In the genomic region with DNA sequence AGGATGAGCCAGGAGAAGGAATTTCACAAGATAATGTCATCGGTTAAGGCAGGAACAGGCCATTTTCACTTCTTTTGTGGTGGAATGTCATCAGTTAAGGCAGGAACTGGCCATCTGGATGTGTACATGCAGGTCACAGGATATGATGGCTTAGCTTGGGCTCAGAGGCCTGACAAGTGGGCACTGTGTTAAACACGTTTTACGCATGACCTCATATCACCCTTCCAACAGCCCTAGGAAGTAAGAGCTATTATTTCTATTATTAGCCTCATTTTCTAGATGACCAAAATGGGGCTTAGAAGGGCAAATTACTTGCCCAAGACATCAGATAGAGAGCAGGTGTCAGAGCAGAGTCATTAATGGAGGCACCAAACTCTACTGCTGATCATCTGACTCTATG, we compare ENCODE assay signal across 15 cellular contexts. TPM values are rescaled to one million over a fixed set of nuclear protein-coding genes. Genes with fewer than 3 reads are reported as not detected.
DNase-seq lines count a peak whose midpoint lies in the region; ATAC-seq and TF ChIP-seq lines count a peak whose summit lies in the region.
"Not testable (repeated sequence)": the region's sequence is repeated elsewhere in the genome, so short reads cannot be mapped to it uniquely, and the experiment has no call there.
"Had no signal": no experiment of that assay in that cellular context is flagged by ENCODE, and none has a peak within 500 bp of the region (broad histone marks: within the 10 kb centered on the region; RNA-seq: fewer than 3 reads in every experiment).

No MANE protein-coding gene starts in this region.

- DNase-seq in G401 (ENCODE audit: low spot score) (peak; percentile 49), RPMI7951 (ENCODE audit: low read depth) (peak; percentile 55)
- DNase-seq in activated T-helper 2 cell treated with anti-CD3 and anti-CD28 coated beads, Interferon-gamma antibody, Interleukin-2, Interleukin-4, amounts not matched to agents 10 μg/mL and 5 μg/mL and 100 μg/mL, durations not matched to agents 14 hours and 24 hours and 36 hours (ENCODE audit: low spot score); heart left ventricle; memory B cell (ENCODE audit: low spot score in 2 of 2); sigmoid colon; vagina (ENCODE audit: extremely low spot score in 2 of 2): not testable (repeated sequence)

- in situ Hi-C loops in G401 (cut with HindIII; ENCODE audit: low sequenced_read_pairs) = not testable (repeated sequence)

- TF ChIP-seq EP300 in sigmoid colon (IDR thresholded peaks at IDR 0.05) = not testable (repeated sequence)

- TF ChIP-seq CTCF in heart left ventricle (IDR thresholded peaks at IDR 0.05); sigmoid colon (IDR thresholded peaks at IDR 0.05); vagina (IDR thresholded peaks at IDR 0.05): not testable (repeated sequence)

- not testable (repeated sequence) for TF ChIP-seq POLR2A in heart left ventricle (IDR thresholded peaks at IDR 0.05); sigmoid colon (IDR thresholded peaks at IDR 0.05); vagina (IDR thresholded peaks at IDR 0.05)

- H3K9me3 ChIP-seq in heart left ventricle, sigmoid colon, vagina: not testable (repeated sequence)

- peak overlapping the region in 2 of 12 donors; percentile 17 to 60 for H3K4me3 ChIP-seq in heart left ventricle
- not testable (repeated sequence) for H3K4me3 ChIP-seq in sigmoid colon, vagina

- H3K9me3 Mint-ChIP-seq in activated T-helper 2 cell treated with anti-CD3 and anti-CD28 coated beads, Interferon-gamma antibody, Interleukin-2, Interleukin-4, amounts not matched to agents 10 μg/mL and 5 μg/mL and 100 μg/mL, durations not matched to agents 14 hours and 24 hours and 36 hours; memory B cell: not testable (repeated sequence)

- ATAC-seq in heart left ventricle; memory B cell (ENCODE audit: low read depth): not testable (repeated sequence)

- not testable (repeated sequence) for H3K36me3 Mint-ChIP-seq in activated T-helper 2 cell treated with anti-CD3 and anti-CD28 coated beads, Interferon-gamma antibody, Interleukin-2, Interleukin-4, amounts not matched to agents 10 μg/mL and 5 μg/mL and 100 μg/mL, durations not matched to agents 14 hours and 24 hours and 36 hours (ENCODE audit: low read depth); memory B cell

- peaks cover 0 to 88% (median 46%) of the 10 kb centered on the region in 12 donors for H3K4me1 ChIP-seq in heart left ventricle
- H3K4me1 ChIP-seq in sigmoid colon = peaks cover 0 to 55% (median 37%) of the 10 kb centered on the region in 4 donors
- H3K4me1 ChIP-seq in vagina = peaks cover 68% of the 10 kb centered on the region

- peak overlapping the region; percentile 1 for H3K4me3 Mint-ChIP-seq in activated T-helper 2 cell treated with anti-CD3 and anti-CD28 coated beads, Interferon-gamma antibody, Interleukin-2, Interleukin-4, amounts not matched to agents 10 μg/mL and 5 μg/mL and 100 μg/mL, durations not matched to agents 14 hours and 24 hours and 36 hours (ENCODE audit: low read depth)
- not testable (repeated sequence) for H3K4me3 Mint-ChIP-seq in memory B cell

- H3K27ac Mint-ChIP-seq in activated T-helper 2 cell treated with anti-CD3 and anti-CD28 coated beads, Interferon-gamma antibody, Interleukin-2, Interleukin-4, amounts not matched to agents 10 μg/mL and 5 μg/mL and 100 μg/mL, durations not matched to agents 14 hours and 24 hours and 36 hours = not testable (repeated sequence)
- peak overlapping the region; percentile 97 for H3K27ac Mint-ChIP-seq in memory B cell

- H3K36me3 ChIP-seq in heart left ventricle, sigmoid colon, vagina: not testable (repeated sequence)

- H3K27ac ChIP-seq in cingulate gyrus (ENCODE audit: low read depth, low read length) (peak overlapping the region; percentile 20), heart left ventricle (peak overlapping the region in 9 of 12 donors; percentile 8 to 93 (median 84)), sigmoid colon (peak overlapping the region in 3 of 4 donors; percentile 11 to 19 (median 18)), vagina (peak overlapping the region; percentile 79)

- peaks cover 54% of the 10 kb centered on the region for H3K4me1 Mint-ChIP-seq in activated T-helper 2 cell treated with anti-CD3 and anti-CD28 coated beads, Interferon-gamma antibody, Interleukin-2, Interleukin-4, amounts not matched to agents 10 μg/mL and 5 μg/mL and 100 μg/mL, durations not matched to agents 14 hours and 24 hours and 36 hours (ENCODE audit: low read depth)
- peaks cover 49% of the 10 kb centered on the region for H3K4me1 Mint-ChIP-seq in memory B cell

- H3K27me3 ChIP-seq in heart left ventricle, sigmoid colon, vagina: not testable (repeated sequence)

- H3K27me3 Mint-ChIP-seq in activated T-helper 2 cell treated with anti-CD3 and anti-CD28 coated beads, Interferon-gamma antibody, Interleukin-2, Interleukin-4, amounts not matched to agents 10 μg/mL and 5 μg/mL and 100 μg/mL, durations not matched to agents 14 hours and 24 hours and 36 hours (ENCODE audit: low read depth) = peaks cover 31% of the 10 kb centered on the region
- H3K27me3 Mint-ChIP-seq in memory B cell = not testable (repeated sequence)

- intact Hi-C loops in activated T-helper 2 cell treated with anti-CD3 and anti-CD28 coated beads, Interferon-gamma antibody, Interleukin-2, Interleukin-4, amounts not matched to agents 10 μg/mL and 5 μg/mL and 100 μg/mL, durations not matched to agents 14 hours and 24 hours and 36 hours (cut with micrococcal nuclease); heart left ventricle (cut with DNase I); sigmoid colon (cut with DNase I); vagina (cut with DNase I): not testable (repeated sequence)

- 50 to 71% (median 60%) methylated on average over 3 of the region's 3 CpGs for WGBS in heart left ventricle, 4 donors
- 78 to 88% methylated on average over 3 of the region's 3 CpGs for WGBS in sigmoid colon, 2 donors

RNA-seq across cellular contexts. Expression of a gene that starts 2.2 kb away (rescaled TPM):
- total RNA-seq in G401 (2014; rRNA removed; shearing (Covaris generic)) = 2.4 and 2.7 TPM in 2 replicates
- total RNA-seq in RPMI7951 (2014; rRNA removed; shearing (Covaris generic)) = 23.4 and 24.0 TPM in 2 replicates
- 0.74 and 0.94 TPM in 2 replicates for total RNA-seq in activated T-helper 2 cell treated with anti-CD3 and anti-CD28 coated beads, Interferon-gamma antibody, Interleukin-2, Interleukin-4, amounts not matched to agents 10 μg/mL and 5 μg/mL and 100 μg/mL, durations not matched to agents 14 hours and 24 hours and 36 hours
- 100 to 1,000 TPM in 1 of 9 donors, 10 to 100 TPM in 4, 1 to 10 TPM in 4; 4.4 to 107 (median 12.1) TPM for total RNA-seq in heart left ventricle
- polyA plus RNA-seq in heart left ventricle = 1 to 10 TPM; 4.6 to 5.0 TPM
- 10 to 100 TPM in 2 of 4 donors, 1 to 10 TPM in 2; 8.0 to 20.7 (median 10.5) TPM for total RNA-seq in sigmoid colon
- polyA plus RNA-seq in sigmoid colon = 10 to 100 TPM in 1 of 3 donors, 1 to 10 TPM in 2; 4.9 to 36.1 (median 7.2) TPM
- 6.1 TPM for total RNA-seq in vagina

RNA-seq across cellular contexts. Expression of a gene that starts 28.2 kb away (rescaled TPM):
- total RNA-seq in G401 (2014; rRNA removed; shearing (Covaris generic)) = 0.80 and 1.1 TPM in 2 replicates
- 5.8 and 6.0 TPM in 2 replicates for total RNA-seq in RPMI7951 (2014; rRNA removed; shearing (Covaris generic))
- total RNA-seq in activated T-helper 2 cell treated with anti-CD3 and anti-CD28 coated beads, Interferon-gamma antibody, Interleukin-2, Interleukin-4, amounts not matched to agents 10 μg/mL and 5 μg/mL and 100 μg/mL, durations not matched to agents 14 hours and 24 hours and 36 hours = 0.57 and 0.82 TPM in 2 replicates
- total RNA-seq in heart left ventricle = 10 to 100 TPM in 3 of 9 donors, 1 to 10 TPM in 6; 2.3 to 30.2 (median 5.3) TPM
- polyA plus RNA-seq in heart left ventricle = 1 to 10 TPM; 2.1 to 2.8 TPM
- 1 to 10 TPM; 2.0 to 6.8 (median 3.2) TPM for total RNA-seq in sigmoid colon
- 10 to 100 TPM in 1 of 3 donors, 1 to 10 TPM in 2; 3.9 to 13.9 (median 6.6) TPM for polyA plus RNA-seq in sigmoid colon
- total RNA-seq in vagina = 2.9 TPM

RNA-seq across cellular contexts. Expression of a gene that starts 47.9 kb away (rescaled TPM):
- total RNA-seq in G401 (2014; rRNA removed; shearing (Covaris generic)) = not detected in 2 replicates
- not detected in 2 replicates for total RNA-seq in RPMI7951 (2014; rRNA removed; shearing (Covaris generic))
- not detected in 2 replicates for total RNA-seq in activated T-helper 2 cell treated with anti-CD3 and anti-CD28 coated beads, Interferon-gamma antibody, Interleukin-2, Interleukin-4, amounts not matched to agents 10 μg/mL and 5 μg/mL and 100 μg/mL, durations not matched to agents 14 hours and 24 hours and 36 hours
- total RNA-seq in heart left ventricle (under 1 TPM in 2 of 9 donors, not detected in 7; 0.24 to 0.25 TPM), sigmoid colon (not detected), vagina (not detected)
- polyA plus RNA-seq in heart left ventricle (not detected), sigmoid colon (not detected)
- total RNA-seq: bronchial epithelial cell; CD8-positive, alpha-beta T cell; left lung; NCI-H460; Right ventricle myocardium inferior; testis had no signal
- polyA plus RNA-seq: small intestine had no signal

Comparison
In these comparisons a context has a peak if more than half of its experiments do, and no peak if none do; other contexts are left out.
1. H3K27ac ChIP-seq: peak in every context shown above with its lines; median percentile 84 in heart left ventricle; 79 in vagina; 20 in cingulate gyrus; 18 in sigmoid colon.